In genomic region chr5:116371431-116371830, GRCh38 we compare ENCODE assay signal across 2 cellular contexts.
TF ChIP-seq lines count a peak whose summit lies in the region.

No MANE protein-coding gene starts in this region.

TF ChIP-seq in HepG2, 621 proteins besides CTCF, POLR2A, EP300 and RAD21 (continues in another document):
- TF ChIP-seq PAXIP1 (CRISPR knock-in tag; conservative IDR thresholded peaks at IDR 0.05) (peak; percentile 25; the same call in 1 of the 2 replicates), ZNF468 (CRISPR knock-in tag; IDR thresholded peaks at IDR 0.05) (no peak), ZHX1 (CRISPR knock-in tag; IDR thresholded peaks at IDR 0.05; ENCODE audit: low read depth) (no peak), NR2F1 (CRISPR knock-in tag; IDR thresholded peaks at IDR 0.05) (no peak), ZNF703 (CRISPR knock-in tag; IDR thresholded peaks at IDR 0.05; ENCODE audit: borderline replicate concordance) (no peak), DMAP1 (CRISPR knock-in tag; IDR thresholded peaks at IDR 0.05) (no peak), ZNF644 (CRISPR knock-in tag; IDR thresholded peaks at IDR 0.05; ENCODE audit: low read depth) (peak; percentile 68; the same call in 1 of the 2 replicates), BCL6 (CRISPR knock-in tag; IDR thresholded peaks at IDR 0.05) (no peak), HNF4A (CRISPR knock-in tag; IDR thresholded peaks at IDR 0.05) (peak; percentile 82), HNF4G (IDR thresholded peaks at IDR 0.05; ENCODE audit: borderline replicate concordance, low read depth, low read length) (0 out of 2 replicates have a peak, but pooled peaks have one; percentile 29), HNF4G (CRISPR knock-in tag; IDR thresholded peaks at IDR 0.05; ENCODE audit: borderline replicate concordance, low read depth) (no peak), PBX3 (CRISPR knock-in tag; IDR thresholded peaks at IDR 0.05; ENCODE audit: borderline replicate concordance) (no peak), ZMYM4 (CRISPR knock-in tag; IDR thresholded peaks at IDR 0.05) (0 out of 2 replicates have a peak, but pooled peaks have one; percentile 13), XBP1 (CRISPR knock-in tag; IDR thresholded peaks at IDR 0.05) (no peak), SIN3B (IDR thresholded peaks at IDR 0.05; ENCODE audit: low read length) (no peak), MAF1 (CRISPR knock-in tag; IDR thresholded peaks at IDR 0.05; ENCODE audit: borderline replicate concordance) (no peak), ZNF513 (CRISPR knock-in tag; conservative IDR thresholded peaks at IDR 0.05) (no peak)

TF ChIP-seq in SK-N-SH, 30 proteins besides CTCF, POLR2A, EP300 and RAD21 (continued from another document):
- TF ChIP-seq ZBTB33 (IDR thresholded peaks at IDR 0.05; ENCODE audit: borderline replicate concordance, low read depth) (no peak), TAF1 (IDR thresholded peaks at IDR 0.05; ENCODE audit: borderline replicate concordance, low read depth, low read length) (no peak), JUND (IDR thresholded peaks at IDR 0.05) (no peak), ELF1 (IDR thresholded peaks at IDR 0.05) (no peak), EZH2phosphoT487 (IDR thresholded peaks at IDR 0.05; ENCODE audit: borderline replicate concordance, low read depth) (no peak), IRF3 (IDR thresholded peaks at IDR 0.05; ENCODE audit: low read depth, low read length) (no peak), RFX5 (IDR thresholded peaks at IDR 0.05; ENCODE audit: low read length) (no peak), FOXJ3 (CRISPR knock-in tag; IDR thresholded peaks at IDR 0.05) (no peak)
